8 cellular contexts compared by ENCODE assay signal in the genomic region with DNA sequence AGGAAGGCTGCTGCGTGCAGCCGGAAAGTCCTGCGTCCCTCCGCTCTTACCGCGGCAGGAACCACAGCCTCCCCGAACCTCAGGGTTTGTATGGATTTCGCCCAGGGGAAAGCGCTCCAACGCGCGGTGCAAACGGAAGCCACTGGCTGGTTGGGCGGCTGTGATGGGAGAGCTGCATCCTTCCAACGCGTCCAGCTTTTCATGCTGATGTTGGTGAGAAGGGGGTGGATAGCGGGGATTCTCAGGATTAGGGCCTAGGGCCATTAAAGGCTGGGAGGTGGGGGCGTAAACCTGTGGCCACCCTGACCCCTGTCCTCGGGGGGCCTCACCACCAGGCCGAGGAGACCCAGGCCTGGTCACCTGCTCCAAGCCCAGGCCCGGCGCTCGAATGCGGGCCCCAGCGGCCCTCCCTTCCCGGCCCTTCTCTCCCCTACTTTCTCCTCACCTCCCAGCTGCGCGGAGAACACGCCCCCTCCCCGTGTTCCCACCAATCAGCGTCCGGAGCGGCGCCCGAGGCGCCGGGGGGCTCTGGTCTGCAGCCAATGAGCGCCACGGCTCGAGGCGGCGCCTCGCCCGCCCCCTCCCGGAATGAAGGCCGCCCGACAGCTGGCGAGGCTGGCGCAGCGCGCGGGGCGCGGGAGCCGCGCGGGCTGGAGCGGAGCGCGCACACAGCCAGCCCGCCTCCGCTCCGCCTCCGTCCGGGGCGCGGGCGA. TPM values are rescaled to one million over a fixed set of nuclear protein-coding genes. Genes with fewer than 3 reads are reported as not detected.
DNase-seq lines count a peak whose midpoint lies in the region; ATAC-seq, FAIRE-seq and TF ChIP-seq lines count a peak whose summit lies in the region.

No MANE protein-coding gene starts in this region.

- H3K27me3 Mint-ChIP-seq in activated CD4-positive, alpha-beta T cell treated with anti-CD3 and anti-CD28 coated beads for 36 hours = no peaks in the 10 kb centered on the region
- no peaks in the 10 kb centered on the region for H3K27me3 Mint-ChIP-seq in chondrocyte (ENCODE audit: low read depth)

- H3K9me3 Mint-ChIP-seq in activated CD4-positive, alpha-beta T cell treated with anti-CD3 and anti-CD28 coated beads for 36 hours (ENCODE audit: low read depth) = no peaks in the 10 kb centered on the region
- H3K9me3 Mint-ChIP-seq in chondrocyte (ENCODE audit: low read depth) = no peaks in the 10 kb centered on the region

- no peak overlapping the region for H3K27ac Mint-ChIP-seq in activated CD4-positive, alpha-beta T cell treated with anti-CD3 and anti-CD28 coated beads for 36 hours
- H3K27ac Mint-ChIP-seq in chondrocyte (ENCODE audit: unreplicated experiment) = no peak overlapping the region

- intact Hi-C loops in activated CD4-positive, alpha-beta T cell treated with anti-CD3 and anti-CD28 coated beads for 36 hours (cut with DNase I, micrococcal nuclease) = loop anchor here (1.0 to 10.0 kb wide), 4 partner anchors 75 to 462 kb away; a partner anchor contains a TSS

- H3K27ac ChIP-seq in 22Rv1 = peak overlapping the region; percentile 58

- peak; percentile 74 for ATAC-seq in HG03045 (IDR thresholded peaks at IDR 0.05; ENCODE audit: unreplicated experiment)
- peak; percentile 74 for ATAC-seq in activated CD4-positive, alpha-beta T cell treated with anti-CD3 and anti-CD28 coated beads for 36 hours

- CTCF ChIA-PET in activated CD4-positive, alpha-beta T cell treated with anti-CD3 and anti-CD28 coated beads for 36 hours (lab: Charles Lee) = interaction anchor here (0.5 to 0.6 kb wide), 2 partner anchors 91 to 97 kb away, joined by 4 read pairs; no protein-coding TSS in a partner anchor

- peaks cover 16% of the 10 kb centered on the region for H3K4me1 Mint-ChIP-seq in activated CD4-positive, alpha-beta T cell treated with anti-CD3 and anti-CD28 coated beads for 36 hours
- H3K4me1 Mint-ChIP-seq in chondrocyte (ENCODE audit: low read depth) = peaks cover 53% of the 10 kb centered on the region

- peak overlapping the region; percentile 47 for H3K4me3 Mint-ChIP-seq in activated CD4-positive, alpha-beta T cell treated with anti-CD3 and anti-CD28 coated beads for 36 hours
- H3K4me3 Mint-ChIP-seq in chondrocyte (ENCODE audit: unreplicated experiment) = peak overlapping the region; percentile 51

- H3K36me3 Mint-ChIP-seq in activated CD4-positive, alpha-beta T cell treated with anti-CD3 and anti-CD28 coated beads for 36 hours (ENCODE audit: low read depth) = peaks cover 18% of the 10 kb centered on the region
- peaks cover 3% of the 10 kb centered on the region for H3K36me3 Mint-ChIP-seq in chondrocyte (ENCODE audit: low read depth)

- TF ChIP-seq CTCF in 22Rv1 (IDR thresholded peaks at IDR 0.05) (peak; percentile 30), chondrocyte (IDR thresholded peaks at IDR 0.05) (peak; percentile 60)

- FAIRE-seq in GM18507 (lab: Jason Lieb, UNC) = peak; percentile 55

- POLR2A ChIA-PET in activated CD4-positive, alpha-beta T cell treated with anti-CD3 and anti-CD28 coated beads for 36 hours (lab: Charles Lee) = interaction anchor here (1.0 kb wide), 1 partner anchor 10 kb away, joined by 3 read pairs; no protein-coding TSS in a partner anchor

- DNase-seq in GM18507 (ENCODE audit: extremely low spot score, insufficient read length, low read depth) (peak; percentile 87), NCI-H2196 treated with DMSO at 0.1 percent for 48 hours (lab: John Stamatoyannopoulos, UW; ENCODE audit: unreplicated experiment) (peak; percentile 64), chondrocyte (ENCODE audit: low spot score) (peak; percentile 95), kidney tubule cell (ENCODE audit: low spot score) (peak; percentile 89)
- peak; percentile 85 for DNase-seq in activated CD4-positive, alpha-beta T cell treated with anti-CD3 and anti-CD28 coated beads for 36 hours
- DNase-seq in stimulated activated CD4-positive, alpha-beta T cell treated with anti-CD3 and anti-CD28 coated beads, Interleukin-15, amount 100 ng/mL, for 24 hours = peak; percentile 86

RNA-seq across cellular contexts. Expression of a gene that starts 0.5 kb away (rescaled TPM):
- under 1 TPM; 0.04 to 0.09 TPM for total RNA-seq in activated CD4-positive, alpha-beta T cell treated with anti-CD3 and anti-CD28 coated beads for 36 hours
- total RNA-seq in chondrocyte = 3.8 to 9.7 TPM (median 4.5 TPM) in 3 replicates

RNA-seq across cellular contexts. Expression of a gene that starts 51.6 kb away (rescaled TPM):
- total RNA-seq in activated CD4-positive, alpha-beta T cell treated with anti-CD3 and anti-CD28 coated beads for 36 hours = 100 to 1,000 TPM; 132 to 150 TPM
- 121 to 136 TPM (median 134 TPM) in 3 replicates for total RNA-seq in chondrocyte

Comparison
In these comparisons a context has a peak if more than half of its experiments do, and no peak if none do; other contexts are left out.
1. Peak in every context shown above with its lines: DNase-seq, ATAC-seq and H3K27ac ChIP-seq.